Comparison of ENCODE assay signal across 2 cellular contexts in the genomic region with DNA sequence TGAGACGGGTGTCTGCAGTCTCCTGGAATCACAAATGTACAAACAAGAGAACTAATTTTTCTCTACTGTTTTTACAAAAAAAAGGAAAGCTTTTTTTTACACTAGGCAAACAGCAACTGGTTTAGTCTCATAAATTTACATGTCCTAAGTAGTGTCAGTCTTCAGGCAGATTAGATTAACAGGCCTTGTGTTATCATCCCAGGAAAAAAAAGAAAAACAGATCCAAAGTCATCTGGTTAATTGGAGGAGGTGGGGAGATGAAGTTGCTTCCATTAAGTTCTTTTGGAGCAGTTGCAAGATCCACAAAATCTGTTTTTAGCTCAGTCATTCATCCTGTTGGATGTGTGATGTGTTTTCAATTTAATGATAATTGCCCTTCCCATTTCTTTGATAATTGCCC.
TF ChIP-seq lines count a peak whose summit lies in the region.

No MANE protein-coding gene starts in this region.

TF ChIP-seq in GM23338, 12 proteins besides CTCF, POLR2A, EP300 and RAD21 (continued from another document and continues in another):
- TF ChIP-seq, protein P1, sequence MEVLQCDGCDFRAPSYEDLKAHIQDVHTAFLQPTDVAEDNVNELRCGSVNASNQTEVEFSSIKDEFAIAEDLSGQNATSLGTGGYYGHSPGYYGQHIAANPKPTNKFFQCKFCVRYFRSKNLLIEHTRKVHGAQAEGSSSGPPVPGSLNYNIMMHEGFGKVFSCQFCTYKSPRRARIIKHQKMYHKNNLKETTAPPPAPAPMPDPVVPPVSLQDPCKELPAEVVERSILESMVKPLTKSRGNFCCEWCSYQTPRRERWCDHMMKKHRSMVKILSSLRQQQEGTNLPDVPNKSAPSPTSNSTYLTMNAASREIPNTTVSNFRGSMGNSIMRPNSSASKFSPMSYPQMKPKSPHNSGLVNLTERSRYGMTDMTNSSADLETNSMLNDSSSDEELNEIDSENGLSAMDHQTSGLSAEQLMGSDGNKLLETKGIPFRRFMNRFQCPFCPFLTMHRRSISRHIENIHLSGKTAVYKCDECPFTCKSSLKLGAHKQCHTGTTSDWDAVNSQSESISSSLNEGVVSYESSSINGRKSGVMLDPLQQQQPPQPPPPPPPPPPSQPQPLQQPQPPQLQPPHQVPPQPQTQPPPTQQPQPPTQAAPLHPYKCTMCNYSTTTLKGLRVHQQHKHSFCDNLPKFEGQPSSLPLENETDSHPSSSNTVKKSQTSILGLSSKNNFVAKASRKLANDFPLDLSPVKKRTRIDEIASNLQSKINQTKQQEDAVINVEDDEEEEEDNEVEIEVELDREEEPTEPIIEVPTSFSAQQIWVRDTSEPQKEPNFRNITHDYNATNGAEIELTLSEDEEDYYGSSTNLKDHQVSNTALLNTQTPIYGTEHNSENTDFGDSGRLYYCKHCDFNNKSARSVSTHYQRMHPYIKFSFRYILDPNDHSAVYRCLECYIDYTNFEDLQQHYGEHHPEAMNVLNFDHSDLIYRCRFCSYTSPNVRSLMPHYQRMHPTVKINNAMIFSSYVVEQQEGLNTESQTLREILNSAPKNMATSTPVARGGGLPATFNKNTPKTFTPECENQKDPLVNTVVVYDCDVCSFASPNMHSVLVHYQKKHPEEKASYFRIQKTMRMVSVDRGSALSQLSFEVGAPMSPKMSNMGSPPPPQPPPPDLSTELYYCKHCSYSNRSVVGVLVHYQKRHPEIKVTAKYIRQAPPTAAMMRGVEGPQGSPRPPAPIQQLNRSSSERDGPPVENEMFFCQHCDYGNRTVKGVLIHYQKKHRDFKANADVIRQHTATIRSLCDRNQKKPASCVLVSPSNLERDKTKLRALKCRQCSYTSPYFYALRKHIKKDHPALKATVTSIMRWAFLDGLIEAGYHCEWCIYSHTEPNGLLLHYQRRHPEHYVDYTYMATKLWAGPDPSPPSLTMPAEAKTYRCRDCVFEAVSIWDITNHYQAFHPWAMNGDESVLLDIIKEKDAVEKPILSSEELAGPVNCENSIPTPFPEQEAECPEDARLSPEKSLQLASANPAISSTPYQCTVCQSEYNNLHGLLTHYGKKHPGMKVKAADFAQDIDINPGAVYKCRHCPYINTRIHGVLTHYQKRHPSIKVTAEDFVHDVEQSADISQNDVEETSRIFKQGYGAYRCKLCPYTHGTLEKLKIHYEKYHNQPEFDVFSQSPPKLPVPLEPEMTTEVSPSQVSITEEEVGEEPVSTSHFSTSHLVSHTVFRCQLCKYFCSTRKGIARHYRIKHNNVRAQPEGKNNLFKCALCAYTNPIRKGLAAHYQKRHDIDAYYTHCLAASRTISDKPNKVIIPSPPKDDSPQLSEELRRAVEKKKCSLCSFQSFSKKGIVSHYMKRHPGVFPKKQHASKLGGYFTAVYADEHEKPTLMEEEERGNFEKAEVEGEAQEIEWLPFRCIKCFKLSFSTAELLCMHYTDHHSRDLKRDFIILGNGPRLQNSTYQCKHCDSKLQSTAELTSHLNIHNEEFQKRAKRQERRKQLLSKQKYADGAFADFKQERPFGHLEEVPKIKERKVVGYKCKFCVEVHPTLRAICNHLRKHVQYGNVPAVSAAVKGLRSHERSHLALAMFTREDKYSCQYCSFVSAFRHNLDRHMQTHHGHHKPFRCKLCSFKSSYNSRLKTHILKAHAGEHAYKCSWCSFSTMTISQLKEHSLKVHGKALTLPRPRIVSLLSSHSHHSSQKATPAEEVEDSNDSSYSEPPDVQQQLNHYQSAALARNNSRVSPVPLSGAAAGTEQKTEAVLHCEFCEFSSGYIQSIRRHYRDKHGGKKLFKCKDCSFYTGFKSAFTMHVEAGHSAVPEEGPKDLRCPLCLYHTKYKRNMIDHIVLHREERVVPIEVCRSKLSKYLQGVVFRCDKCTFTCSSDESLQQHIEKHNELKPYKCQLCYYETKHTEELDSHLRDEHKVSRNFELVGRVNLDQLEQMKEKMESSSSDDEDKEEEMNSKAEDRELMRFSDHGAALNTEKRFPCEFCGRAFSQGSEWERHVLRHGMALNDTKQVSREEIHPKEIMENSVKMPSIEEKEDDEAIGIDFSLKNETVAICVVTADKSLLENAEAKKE (CRISPR knock-in tag; IDR thresholded peaks at IDR 0.05), result no peak
- no peak for TF ChIP-seq CREB1 (CRISPR knock-in tag; IDR thresholded peaks at IDR 0.05; ENCODE audit: low read depth)
- TF ChIP-seq, protein P2, sequence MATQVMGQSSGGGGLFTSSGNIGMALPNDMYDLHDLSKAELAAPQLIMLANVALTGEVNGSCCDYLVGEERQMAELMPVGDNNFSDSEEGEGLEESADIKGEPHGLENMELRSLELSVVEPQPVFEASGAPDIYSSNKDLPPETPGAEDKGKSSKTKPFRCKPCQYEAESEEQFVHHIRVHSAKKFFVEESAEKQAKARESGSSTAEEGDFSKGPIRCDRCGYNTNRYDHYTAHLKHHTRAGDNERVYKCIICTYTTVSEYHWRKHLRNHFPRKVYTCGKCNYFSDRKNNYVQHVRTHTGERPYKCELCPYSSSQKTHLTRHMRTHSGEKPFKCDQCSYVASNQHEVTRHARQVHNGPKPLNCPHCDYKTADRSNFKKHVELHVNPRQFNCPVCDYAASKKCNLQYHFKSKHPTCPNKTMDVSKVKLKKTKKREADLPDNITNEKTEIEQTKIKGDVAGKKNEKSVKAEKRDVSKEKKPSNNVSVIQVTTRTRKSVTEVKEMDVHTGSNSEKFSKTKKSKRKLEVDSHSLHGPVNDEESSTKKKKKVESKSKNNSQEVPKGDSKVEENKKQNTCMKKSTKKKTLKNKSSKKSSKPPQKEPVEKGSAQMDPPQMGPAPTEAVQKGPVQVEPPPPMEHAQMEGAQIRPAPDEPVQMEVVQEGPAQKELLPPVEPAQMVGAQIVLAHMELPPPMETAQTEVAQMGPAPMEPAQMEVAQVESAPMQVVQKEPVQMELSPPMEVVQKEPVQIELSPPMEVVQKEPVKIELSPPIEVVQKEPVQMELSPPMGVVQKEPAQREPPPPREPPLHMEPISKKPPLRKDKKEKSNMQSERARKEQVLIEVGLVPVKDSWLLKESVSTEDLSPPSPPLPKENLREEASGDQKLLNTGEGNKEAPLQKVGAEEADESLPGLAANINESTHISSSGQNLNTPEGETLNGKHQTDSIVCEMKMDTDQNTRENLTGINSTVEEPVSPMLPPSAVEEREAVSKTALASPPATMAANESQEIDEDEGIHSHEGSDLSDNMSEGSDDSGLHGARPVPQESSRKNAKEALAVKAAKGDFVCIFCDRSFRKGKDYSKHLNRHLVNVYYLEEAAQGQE (IDR thresholded peaks at IDR 0.05; ENCODE audit: unreplicated experiment), result no peak
- TF ChIP-seq NANOG (IDR thresholded peaks at IDR 0.05; ENCODE audit: borderline replicate concordance), result no peak
- TF ChIP-seq JUNB (IDR thresholded peaks at IDR 0.05; ENCODE audit: unreplicated experiment), result no peak
- TF ChIP-seq STAT1 (IDR thresholded peaks at IDR 0.05; ENCODE audit: unreplicated experiment), result no peak
- TF ChIP-seq, protein P3, sequence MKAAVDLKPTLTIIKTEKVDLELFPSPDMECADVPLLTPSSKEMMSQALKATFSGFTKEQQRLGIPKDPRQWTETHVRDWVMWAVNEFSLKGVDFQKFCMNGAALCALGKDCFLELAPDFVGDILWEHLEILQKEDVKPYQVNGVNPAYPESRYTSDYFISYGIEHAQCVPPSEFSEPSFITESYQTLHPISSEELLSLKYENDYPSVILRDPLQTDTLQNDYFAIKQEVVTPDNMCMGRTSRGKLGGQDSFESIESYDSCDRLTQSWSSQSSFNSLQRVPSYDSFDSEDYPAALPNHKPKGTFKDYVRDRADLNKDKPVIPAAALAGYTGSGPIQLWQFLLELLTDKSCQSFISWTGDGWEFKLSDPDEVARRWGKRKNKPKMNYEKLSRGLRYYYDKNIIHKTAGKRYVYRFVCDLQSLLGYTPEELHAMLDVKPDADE (IDR thresholded peaks at IDR 0.05), result no peak
- TF ChIP-seq EZH2 (IDR thresholded peaks at IDR 0.05; ENCODE audit: low read depth, unreplicated experiment), result no peak
- TF ChIP-seq EZH2phosphoT487 (IDR thresholded peaks at IDR 0.05; ENCODE audit: unreplicated experiment), result no peak
- no peak for TF ChIP-seq ZNF114 (CRISPR knock-in tag; IDR thresholded peaks at IDR 0.05)

TF ChIP-seq in GM12878, 131 proteins besides CTCF, POLR2A, EP300 and RAD21 (continued from another document):
- TF ChIP-seq FOXM1 (IDR thresholded peaks at IDR 0.05; ENCODE audit: low read depth, low read length), result no peak
